Comparison of ENCODE assay signal across 8 cellular contexts in genomic region chr1:1745651-1746565, GRCh38. TPM values are rescaled to one million over a fixed set of nuclear protein-coding genes. Genes with fewer than 3 reads are reported as not detected.
A peak's percentile ranks its signal among the peaks of the same experiment; 100 is the strongest.
DNase-seq lines count a peak whose midpoint lies in the region; ATAC-seq and TF ChIP-seq lines count a peak whose summit lies in the region.
"Not testable (repeated sequence)": the region's sequence is repeated elsewhere in the genome, so short reads cannot be mapped to it uniquely, and the experiment has no call there.

No MANE protein-coding gene starts in this region.

- not testable (repeated sequence) for H3K27me3 Mint-ChIP-seq in activated naive CD4-positive, alpha-beta T cell treated with anti-CD3 and anti-CD28 coated beads for 36 hours (ENCODE audit: low read depth); neural progenitor cell (ENCODE audit: insufficient read depth, low read depth); stimulated activated memory B cell treated with anti-CD40 and anti-IgM and Interleukin-4, amounts not matched to agents 10 μg/mL and 1 μg/mL and 100 μg/mL, for 72 hours

- H3K9me3 ChIP-seq in DOHH2 (ENCODE audit: control insufficient read depth, insufficient read depth, low read length); KOPT-K1 (ENCODE audit: insufficient read depth, low read length, poor library complexity, severe bottlenecking); neural progenitor cell (ENCODE audit: low read depth): not testable (repeated sequence)

- not testable (repeated sequence) for H3K9me2 ChIP-seq in DOHH2 (replicated peaks; ENCODE audit: control insufficient read depth, low read length)

- not testable (repeated sequence) for H2AFZ ChIP-seq in neural progenitor cell (replicated peaks)

- CTCF ChIA-PET in activated naive CD4-positive, alpha-beta T cell treated with anti-CD3 and anti-CD28 coated beads for 36 hours (lab: Charles Lee), result not testable (repeated sequence)

- H3K36me3 Mint-ChIP-seq in activated naive CD4-positive, alpha-beta T cell treated with anti-CD3 and anti-CD28 coated beads for 36 hours (ENCODE audit: low read depth); neural progenitor cell; stimulated activated memory B cell treated with anti-CD40 and anti-IgM and Interleukin-4, amounts not matched to agents 10 μg/mL and 1 μg/mL and 100 μg/mL, for 72 hours: not testable (repeated sequence)

- not testable (repeated sequence) for H3K27me3 ChIP-seq in DOHH2 (ENCODE audit: control insufficient read depth, low read length); H7 (ENCODE audit: control insufficient read depth, insufficient read depth, low read length); foreskin keratinocyte; neural progenitor cell

- H3K4me1 ChIP-seq in DOHH2 (ENCODE audit: control insufficient read depth, low read length); foreskin keratinocyte; neural progenitor cell: not testable (repeated sequence)

- H3K4me3 ChIP-seq in DOHH2 (ENCODE audit: low read length), result peak overlapping the region; percentile 69
- peak overlapping the region; percentile 38 for H3K4me3 ChIP-seq in H7 (ENCODE audit: insufficient read depth, low read depth, low read length)
- peak overlapping the region; percentile 49 for H3K4me3 ChIP-seq in neural progenitor cell

- not testable (repeated sequence) for H4K20me1 ChIP-seq in DOHH2 (ENCODE audit: control insufficient read depth, insufficient read depth, low read depth, low read length); neural progenitor cell (ENCODE audit: low read depth)

- not testable (repeated sequence) for TF ChIP-seq CTCF in DOHH2 (IDR thresholded peaks at IDR 0.05; ENCODE audit: low read depth, low read length, poor library complexity, severe bottlenecking); neural progenitor cell (IDR thresholded peaks at IDR 0.05)
- TF ChIP-seq CTCF in foreskin keratinocyte (conservative IDR thresholded peaks at IDR 0.05), result peak; percentile 48

- H3K4me2 ChIP-seq in DOHH2 (ENCODE audit: low read length), result peak overlapping the region; percentile 53
- H3K4me2 ChIP-seq in neural progenitor cell, result peak overlapping the region; percentile 52

- H3K27ac Mint-ChIP-seq in activated naive CD4-positive, alpha-beta T cell treated with anti-CD3 and anti-CD28 coated beads for 36 hours, result peak overlapping the region; percentile 53
- H3K27ac Mint-ChIP-seq in neural progenitor cell, result peak overlapping the region; percentile 57
- H3K27ac Mint-ChIP-seq in stimulated activated memory B cell treated with anti-CD40 and anti-IgM and Interleukin-4, amounts not matched to agents 10 μg/mL and 1 μg/mL and 100 μg/mL, for 72 hours, result peak overlapping the region; percentile 95

- not testable (repeated sequence) for DNase-seq in H7
- peak; percentile 49 for DNase-seq in activated naive CD4-positive, alpha-beta T cell treated with anti-CD3 and anti-CD28 coated beads for 36 hours
- DNase-seq in foreskin keratinocyte, result peak; percentile 17 to 54
- peak; percentile 81 for DNase-seq in neural progenitor cell (ENCODE audit: low spot score)

- H3F3A ChIP-seq in DOHH2 (ENCODE audit: control insufficient read depth, insufficient read depth); neural progenitor cell (ENCODE audit: low read depth): not testable (repeated sequence)

- H3K4me1 Mint-ChIP-seq in activated naive CD4-positive, alpha-beta T cell treated with anti-CD3 and anti-CD28 coated beads for 36 hours (ENCODE audit: low read depth); neural progenitor cell: not testable (repeated sequence)
- peaks cover 11% of the 10 kb centered on the region for H3K4me1 Mint-ChIP-seq in stimulated activated memory B cell treated with anti-CD40 and anti-IgM and Interleukin-4, amounts not matched to agents 10 μg/mL and 1 μg/mL and 100 μg/mL, for 72 hours

- H3K9ac ChIP-seq in neural progenitor cell, result peak overlapping the region; percentile 89

- not testable (repeated sequence) for H3K79me2 ChIP-seq in DOHH2 (ENCODE audit: control insufficient read depth, low read length)
- peaks cover 21% of the 10 kb centered on the region for H3K79me2 ChIP-seq in neural progenitor cell (ENCODE audit: low read depth)

- peak overlapping the region; percentile 80 for H3K27ac ChIP-seq in DOHH2 (ENCODE audit: low read depth, low read length)
- H3K27ac ChIP-seq in KOPT-K1 (ENCODE audit: low read depth, low read length, poor library complexity, severe bottlenecking), result peak overlapping the region; percentile 77
- not testable (repeated sequence) for H3K27ac ChIP-seq in foreskin keratinocyte
- peak overlapping the region; percentile 99 for H3K27ac ChIP-seq in neural progenitor cell

- H3K4me3 Mint-ChIP-seq in activated naive CD4-positive, alpha-beta T cell treated with anti-CD3 and anti-CD28 coated beads for 36 hours, result peak overlapping the region; percentile 49
- peak overlapping the region; percentile 77 for H3K4me3 Mint-ChIP-seq in neural progenitor cell
- peak overlapping the region; percentile 78 for H3K4me3 Mint-ChIP-seq in stimulated activated memory B cell treated with anti-CD40 and anti-IgM and Interleukin-4, amounts not matched to agents 10 μg/mL and 1 μg/mL and 100 μg/mL, for 72 hours

- ATAC-seq in SK-N-SH treated with all-trans-retinoic acid at 6 μM for 48 hours (peak; percentile 85), foreskin keratinocyte (peak; percentile 75)
- ATAC-seq in stimulated activated memory B cell treated with anti-CD40 and anti-IgM and Interleukin-4, amounts not matched to agents 10 μg/mL and 1 μg/mL and 100 μg/mL, for 72 hours, result peak; percentile 87

- H3K36me3 ChIP-seq in DOHH2 (ENCODE audit: control insufficient read depth, low read length); H7 (replicated peaks; ENCODE audit: control insufficient read depth, insufficient read depth, low read length); KOPT-K1 (ENCODE audit: insufficient read depth, low read length); neural progenitor cell: not testable (repeated sequence)

- H3K9me3 Mint-ChIP-seq in activated naive CD4-positive, alpha-beta T cell treated with anti-CD3 and anti-CD28 coated beads for 36 hours; neural progenitor cell; stimulated activated memory B cell treated with anti-CD40 and anti-IgM and Interleukin-4, amounts not matched to agents 10 μg/mL and 1 μg/mL and 100 μg/mL, for 72 hours: not testable (repeated sequence)

- intact Hi-C loops in activated naive CD4-positive, alpha-beta T cell treated with anti-CD3 and anti-CD28 coated beads for 36 hours (cut with micrococcal nuclease), result not testable (repeated sequence)

TF ChIP-seq in SK-N-SH treated with all-trans-retinoic acid at 6 μM for 48 hours, 23 proteins besides CTCF, POLR2A, EP300 and RAD21:
- TF ChIP-seq ZFP3 (CRISPR knock-in tag; IDR thresholded peaks at IDR 0.05), result peak; percentile 84
TF ChIP-seq in SK-N-SH treated with all-trans-retinoic acid at 6 μM for 48 hours: peak in this region for 1; not testable (repeated sequence) for 22.

RNA-seq across cellular contexts. Expression of gene CDK11A, which starts 21.8 kb away (rescaled TPM):
- total RNA-seq in H7 (2014; rRNA removed; shearing (Covaris generic)), result 18.6 and 26.2 TPM in 2 replicates
- total RNA-seq in activated naive CD4-positive, alpha-beta T cell treated with anti-CD3 and anti-CD28 coated beads for 36 hours, result 10 to 100 TPM; 58.0 to 60.3 TPM
- 9.8 and 19.5 TPM in 2 replicates for total RNA-seq in foreskin keratinocyte
- 13.0 and 25.8 TPM in 2 replicates for polyA plus RNA-seq in foreskin keratinocyte
- total RNA-seq in neural progenitor cell (ENCODE audit: low replicate concordance), result 6.6 and 16.6 TPM in 2 replicates

RNA-seq across cellular contexts. Expression of gene NADK, which starts 32.4 kb away (rescaled TPM):
- 111 and 175 TPM in 2 replicates for total RNA-seq in H7 (2014; rRNA removed; shearing (Covaris generic))
- 10 to 100 TPM; 42.1 to 43.6 TPM for total RNA-seq in activated naive CD4-positive, alpha-beta T cell treated with anti-CD3 and anti-CD28 coated beads for 36 hours
- total RNA-seq in foreskin keratinocyte (50.8 and 56.3 TPM in 2 replicates), neural progenitor cell (ENCODE audit: low replicate concordance) (37.8 and 56.9 TPM in 2 replicates)
- polyA plus RNA-seq in foreskin keratinocyte, result 35.1 and 42.0 TPM in 2 replicates

RNA-seq across cellular contexts. Expression of gene SLC35E2B, which starts 53.3 kb away (rescaled TPM):
- total RNA-seq in H7 (2014; rRNA removed; shearing (Covaris generic)), result 47.4 and 54.8 TPM in 2 replicates
- total RNA-seq in activated naive CD4-positive, alpha-beta T cell treated with anti-CD3 and anti-CD28 coated beads for 36 hours, result 10 to 100 TPM; 21.9 to 25.6 TPM
- 15.0 and 20.0 TPM in 2 replicates for total RNA-seq in foreskin keratinocyte
- polyA plus RNA-seq in foreskin keratinocyte, result 7.3 and 7.8 TPM in 2 replicates
- 49.4 and 71.6 TPM in 2 replicates for total RNA-seq in neural progenitor cell (ENCODE audit: low replicate concordance)
